In genomic region chr9:63816742-63817621, GRCh38 we compare ENCODE assay signal across 8 cellular contexts.
A peak's percentile ranks its signal among the peaks of the same experiment; 100 is the strongest.
DNase-seq lines count a peak whose midpoint lies in the region; ATAC-seq and TF ChIP-seq lines count a peak whose summit lies in the region.

No MANE protein-coding gene starts in this region.

- ATAC-seq in GM21529 (IDR thresholded peaks at IDR 0.05; ENCODE audit: unreplicated experiment), result peak; percentile 70

- peak overlapping the region; percentile 58 for H3K4me3 ChIP-seq in CD8-positive, alpha-beta memory T cell (ENCODE audit: low read length)
- H3K4me3 ChIP-seq in Karpas-422 (ENCODE audit: low read length) (peak overlapping the region; percentile 63), tibial nerve (peak overlapping the region in 2 of 4 donors; percentile 28 to 40)

- peaks cover 16 to 18% (median 17%) of the 10 kb centered on the region in 3 donors for H3K4me1 Mint-ChIP-seq in CD8-positive, alpha-beta memory T cell
- H3K4me1 Mint-ChIP-seq in osteocyte (ENCODE audit: unreplicated experiment), result peaks cover 8% of the 10 kb centered on the region

- no peak for TF ChIP-seq EP300 in tibial nerve (IDR thresholded peaks at IDR 0.05)

- H3K9me3 Mint-ChIP-seq in CD8-positive, alpha-beta memory T cell, result peaks cover 0 to 27% (median 20%) of the 10 kb centered on the region in 5 donors
- H3K9me3 Mint-ChIP-seq in osteocyte (ENCODE audit: unreplicated experiment), result peaks cover 24% of the 10 kb centered on the region

- H3K36me3 ChIP-seq in CD8-positive, alpha-beta memory T cell (ENCODE audit: insufficient read depth, low read length), result no peaks in the 10 kb centered on the region
- no peaks in the 10 kb centered on the region for H3K36me3 ChIP-seq in Karpas-422 (ENCODE audit: insufficient read depth, low read length)
- H3K36me3 ChIP-seq in tibial nerve, result no peaks in the 10 kb centered on the region

- peak overlapping the region; percentile 68 for H3K9ac ChIP-seq in Karpas-422 (ENCODE audit: low read length)

- POLR2A ChIA-PET in CD8-positive, alpha-beta memory T cell (lab: Charles Lee), result interaction anchor here (1.4 kb wide), 2 partner anchors 1015 to 1018 kb away, joined by 4 read pairs; no protein-coding TSS in a partner anchor

- H3K27ac ChIP-seq in CD8-positive, alpha-beta memory T cell (ENCODE audit: low read depth, low read length), result no peak overlapping the region
- H3K27ac ChIP-seq in Karpas-422 (ENCODE audit: low read length), result no peak overlapping the region
- H3K27ac ChIP-seq in tibial nerve, result peak overlapping the region in 3 of 4 donors; percentile 53 to 68 (median 60)

- no peaks in the 10 kb centered on the region for H3K9me2 ChIP-seq in Karpas-422 (replicated peaks; ENCODE audit: insufficient read depth, low read length)

- peak overlapping the region; percentile 66 for H3K4me2 ChIP-seq in Karpas-422 (ENCODE audit: low read depth, low read length, poor library complexity, severe bottlenecking)

- DNase-seq in CD8-positive, alpha-beta memory T cell, result peak; percentile 24 to 85 (median 66)
- DNase-seq in Karpas-422 (peak; percentile 91), globus pallidus (ENCODE audit: low spot score) (peak; percentile 89), osteocyte (ENCODE audit: extremely low spot score, unreplicated experiment) (peak; percentile 92), tibial nerve (ENCODE audit: low spot score in 2 of 2) (peak; percentile 51 to 61), NOMO-1 treated with dmso at 0.1 percent for 144 hours (lab: John Stamatoyannopoulos, UW; ENCODE audit: unreplicated experiment) (no peak)
- DNase-seq in activated effector memory CD4-positive, alpha-beta T cell treated with Interleukin-2 at 50 U/mL for 16 hours, result peak; percentile 35

- CTCF ChIA-PET in CD8-positive, alpha-beta memory T cell (lab: Charles Lee), result interaction anchor here (1.2 to 1.4 kb wide), 3 partner anchors 1014 to 1018 kb away, joined by 4 to 6 read pairs (median 4); no protein-coding TSS in a partner anchor

- H3K4me3 Mint-ChIP-seq in CD8-positive, alpha-beta memory T cell, result peak overlapping the region; percentile 76 to 95 (median 81)
- H3K4me3 Mint-ChIP-seq in osteocyte (ENCODE audit: unreplicated experiment), result peak overlapping the region; percentile 56

- H3K9me3 ChIP-seq in CD8-positive, alpha-beta memory T cell (ENCODE audit: low read length), result no peaks in the 10 kb centered on the region
- H3K9me3 ChIP-seq in Karpas-422 (ENCODE audit: low read length) (no peaks in the 10 kb centered on the region; the same call in 1 of the 2 replicates), tibial nerve (peaks cover 0 to 50% (median 0%) of the 10 kb centered on the region in 4 donors)

- 16 to 23% methylated on average over 36 of the region's 36 CpGs for WGBS in tibial nerve, 2 donors

- H2AFZ ChIP-seq in Karpas-422 (ENCODE audit: low read length), result peak overlapping the region; percentile 27; the same call in 1 of the 2 replicates

- no peak for TF ChIP-seq POLR2A in tibial nerve (IDR thresholded peaks at IDR 0.05)

- peaks cover 12 to 15% of the 10 kb centered on the region in 2 donors for H3K27me3 Mint-ChIP-seq in CD8-positive, alpha-beta memory T cell
- peaks cover 17% of the 10 kb centered on the region for H3K27me3 Mint-ChIP-seq in osteocyte (ENCODE audit: unreplicated experiment)

- H3K27ac Mint-ChIP-seq in CD8-positive, alpha-beta memory T cell, result peak overlapping the region; percentile 12 to 94 (median 68)
- no peak overlapping the region for H3K27ac Mint-ChIP-seq in osteocyte (ENCODE audit: unreplicated experiment)

- H3K36me3 Mint-ChIP-seq in CD8-positive, alpha-beta memory T cell, result peaks cover 0 to 4% (median 0%) of the 10 kb centered on the region in 3 donors
- peaks cover 7% of the 10 kb centered on the region for H3K36me3 Mint-ChIP-seq in osteocyte (ENCODE audit: unreplicated experiment)

- H4K20me1 ChIP-seq in Karpas-422 (ENCODE audit: insufficient read depth, low read depth, low read length), result no peaks in the 10 kb centered on the region

- H3K4me1 ChIP-seq in CD8-positive, alpha-beta memory T cell (ENCODE audit: insufficient read depth, low read length), result peaks cover 9% of the 10 kb centered on the region
- H3K4me1 ChIP-seq in Karpas-422 (ENCODE audit: low read length) (peaks cover 14% of the 10 kb centered on the region), tibial nerve (no peaks in the 10 kb centered on the region)

- no peaks in the 10 kb centered on the region for H3K27me3 ChIP-seq in CD8-positive, alpha-beta memory T cell (ENCODE audit: insufficient read depth, low read length, poor library complexity, severe bottlenecking)
- H3K27me3 ChIP-seq in Karpas-422 (ENCODE audit: low read length), result no peaks in the 10 kb centered on the region
- H3K27me3 ChIP-seq in tibial nerve, result peaks cover 0 to 8% of the 10 kb centered on the region in 2 donors

- H3K79me2 ChIP-seq in Karpas-422 (ENCODE audit: low read length), result no peaks in the 10 kb centered on the region

- TF ChIP-seq CTCF in osteocyte (IDR thresholded peaks at IDR 0.05), result no peak
- no peak for TF ChIP-seq CTCF in tibial nerve (IDR thresholded peaks at IDR 0.05)

Comparison
In these comparisons a context has a peak if more than half of its experiments do, and no peak if none do; other contexts are left out.
1. H3K27ac ChIP-seq: peak in tibial nerve (3 of 4); none in CD8-positive, alpha-beta memory T cell (single experiment) and Karpas-422 (single experiment).